8 cellular contexts compared by ENCODE assay signal in genomic region chr3:185308126-185308754, GRCh38. TPM values are rescaled to one million over a fixed set of nuclear protein-coding genes. Genes with fewer than 3 reads are reported as not detected.
DNase-seq lines count a peak whose midpoint lies in the region; ATAC-seq and TF ChIP-seq lines count a peak whose summit lies in the region.

No MANE protein-coding gene starts in this region.

- H3K27ac ChIP-seq in heart left ventricle: no peak overlapping the region
- no peak overlapping the region for H3K27ac ChIP-seq in mammary epithelial cell (ENCODE audit: insufficient read depth, low read depth, low read length)
- peak overlapping the region; percentile 39 to 51 for H3K27ac ChIP-seq in testis

- H3K9me3 ChIP-seq in heart left ventricle (peaks cover 0 to 29% (median 5%) of the 10 kb centered on the region in 12 donors), mammary epithelial cell (replicated peaks; ENCODE audit: insufficient read depth, low read length) (no peaks in the 10 kb centered on the region), testis (no peaks in the 10 kb centered on the region)

- H3K27me3 ChIP-seq in heart left ventricle (no peaks in the 10 kb centered on the region), mammary epithelial cell (ENCODE audit: insufficient read depth, low read length) (no peaks in the 10 kb centered on the region), testis (no peaks in the 10 kb centered on the region)

- no peak overlapping the region for H3K4me2 ChIP-seq in mammary epithelial cell (ENCODE audit: insufficient read depth, low read depth, low read length)

- DNase-seq in heart left ventricle (peak in 2 of 5 donors; percentile 12 to 31), left ventricle myocardium superior (no peak), SKM-1 (lab: John Stamatoyannopoulos, UW; ENCODE audit: unreplicated experiment) (peak; percentile 71), mammary epithelial cell (peak; percentile 59), lung microvascular endothelial cell (ENCODE audit: low read depth in 2 of 2) (peak; percentile 69 to 75), testis (peak; percentile 82)

- H3K4me3 ChIP-seq in heart left ventricle (no peak overlapping the region), mammary epithelial cell (replicated peaks in 1 of 3; ENCODE audit: insufficient read depth in 1 of 3, low read depth in 2 of 3, low read length in 3 of 3) (no peak overlapping the region), testis (no peak overlapping the region)

- BruUV-seq in mammary epithelial cell (replicated peaks; lab: Mats Ljungman, UMichigan): no TSS peak

- H3K4me1 ChIP-seq in heart left ventricle (peaks cover 0 to 6% (median 0%) of the 10 kb centered on the region in 12 donors), mammary epithelial cell (ENCODE audit: insufficient read depth, low read length) (no peaks in the 10 kb centered on the region), testis (peaks cover 15% of the 10 kb centered on the region)

- no peak overlapping the region for H3K9ac ChIP-seq in mammary epithelial cell (ENCODE audit: insufficient read depth, low read length)

- ATAC-seq in heart left ventricle (no peak), left ventricle myocardium superior (no peak), HG03571 (IDR thresholded peaks at IDR 0.05; ENCODE audit: unreplicated experiment) (no peak)

- intact Hi-C loops in heart left ventricle (cut with DNase I) (no loop called here), left ventricle myocardium superior (cut with micrococcal nuclease) (no loop called here), mammary epithelial cell (cut with micrococcal nuclease) (loop anchor here (1.0 to 10.0 kb wide), 3 partner anchors 93 to 433 kb away; no protein-coding TSS in a partner anchor), testis (cut with DNase I; ENCODE audit: low total_unique reads) (no loop called here)

- TF ChIP-seq POLR2A in heart left ventricle (IDR thresholded peaks at IDR 0.05) (no peak), testis (IDR thresholded peaks at IDR 0.05) (no peak)

- CTCF ChIA-PET in mammary epithelial cell (lab: Charles Lee; ENCODE audit: low non-redundant PET): interaction anchor here (0.6 to 0.7 kb wide), 2 partner anchors 191 to 504 kb away, joined by 4 read pairs; partner anchors contain the start of gene TMEM41A

- dilution Hi-C loops in mammary epithelial cell (cut with HindIII; ENCODE audit: low sequenced_read_pairs): no loop called here

- no peaks in the 10 kb centered on the region for H3K79me2 ChIP-seq in mammary epithelial cell (ENCODE audit: insufficient read depth, low read length)

- TF ChIP-seq CTCF in heart left ventricle (IDR thresholded peaks at IDR 0.05) (peak; percentile 27 to 61 (median 48)), LNCAP (IDR thresholded peaks at IDR 0.05) (peak; percentile 86), mammary epithelial cell (conservative IDR thresholded peaks at IDR 0.05 in 1 of 2, IDR thresholded peaks at IDR 0.05 in 1 of 2; ENCODE audit: extremely low read depth in 1 of 2, insufficient read depth in 1 of 2, low read depth in 1 of 2, low read length in 2 of 2) (peak; percentile 74 to 88), testis (IDR thresholded peaks at IDR 0.05) (peak; percentile 52 to 67 (median 52))

- in situ Hi-C loops in mammary epithelial cell (cut with MboI; ENCODE audit: low sequenced_read_pairs in 2 of 2): no loop called here

- WGBS in heart left ventricle, 4 donors: 97% methylated on average over 2 of the region's 2 CpGs
- WGBS in mammary epithelial cell (ENCODE audit: low coverage, missing lambda C conversion rate): 88% methylated on average over 2 of the region's 2 CpGs
- WGBS in testis, 2 donors: 90 to 97% methylated on average over 2 of the region's 2 CpGs

- H3K36me3 ChIP-seq in heart left ventricle (peaks cover 0 to 6% (median 0%) of the 10 kb centered on the region in 9 donors), mammary epithelial cell (ENCODE audit: insufficient read depth, low read length) (peaks cover 2% of the 10 kb centered on the region), testis (ENCODE audit: low read depth, missing control alignments) (no peaks in the 10 kb centered on the region)

- no peaks in the 10 kb centered on the region for H4K20me1 ChIP-seq in mammary epithelial cell (ENCODE audit: insufficient read depth, low read length)

- H2AFZ ChIP-seq in mammary epithelial cell (ENCODE audit: low read depth, low read length): no peak overlapping the region

RNA-seq across cellular contexts. Expression of gene EHHADH, which starts 54.4 kb away (rescaled TPM):
- 10 to 100 TPM; 12.3 to 26.0 (median 17.5) TPM for total RNA-seq in heart left ventricle
- 1 to 10 TPM; 5.1 to 5.9 TPM for polyA plus RNA-seq in heart left ventricle
- 19.2 TPM for total RNA-seq in left ventricle myocardium superior
- total RNA-seq in mammary epithelial cell: 1 to 10 TPM; 8.8 to 9.0 TPM
- polyA plus RNA-seq in mammary epithelial cell: 5.9 TPM
- polyA minus RNA-seq in mammary epithelial cell: 0.47 TPM
- 3.7 and 4.0 TPM in 2 replicates for total RNA-seq in lung microvascular endothelial cell
- total RNA-seq in testis: 1 to 10 TPM; 5.2 to 7.5 TPM
- 6.1 TPM for polyA plus RNA-seq in testis (ENCODE audit: insufficient read depth, low read depth, low replicate concordance)

RNA-seq across cellular contexts. Expression of gene MAP3K13, which starts 54.7 kb away (rescaled TPM):
- total RNA-seq in heart left ventricle (10 to 100 TPM in 6 of 9 donors, 1 to 10 TPM in 3; 4.8 to 18.5 (median 11.4) TPM), left ventricle myocardium superior (8.0 TPM), mammary epithelial cell (10 to 100 TPM; 21.5 to 28.8 TPM), lung microvascular endothelial cell (7.7 and 8.1 TPM in 2 replicates), testis (10 to 100 TPM; 43.7 to 66.5 TPM)
- polyA plus RNA-seq in heart left ventricle (10 to 100 TPM in 1 of 2 donors, 1 to 10 TPM in 1; 6.6 to 10.1 TPM), mammary epithelial cell (11.7 TPM), testis (ENCODE audit: insufficient read depth, low read depth, low replicate concordance) (37.1 TPM)
- 5.1 TPM for polyA minus RNA-seq in mammary epithelial cell

Comparison
In these comparisons a context has a peak if more than half of its experiments do, and no peak if none do; other contexts are left out.
1. H3K27ac ChIP-seq: peak in testis (2 of 2); none in heart left ventricle (0 of 12) and mammary epithelial cell (single experiment).
2. Peak in every context shown above with its lines, with median percentiles within 50 percentile points of each other: CTCF ChIP-seq.